ENCODE assay signal across 1 cellular context in the genomic region with DNA sequence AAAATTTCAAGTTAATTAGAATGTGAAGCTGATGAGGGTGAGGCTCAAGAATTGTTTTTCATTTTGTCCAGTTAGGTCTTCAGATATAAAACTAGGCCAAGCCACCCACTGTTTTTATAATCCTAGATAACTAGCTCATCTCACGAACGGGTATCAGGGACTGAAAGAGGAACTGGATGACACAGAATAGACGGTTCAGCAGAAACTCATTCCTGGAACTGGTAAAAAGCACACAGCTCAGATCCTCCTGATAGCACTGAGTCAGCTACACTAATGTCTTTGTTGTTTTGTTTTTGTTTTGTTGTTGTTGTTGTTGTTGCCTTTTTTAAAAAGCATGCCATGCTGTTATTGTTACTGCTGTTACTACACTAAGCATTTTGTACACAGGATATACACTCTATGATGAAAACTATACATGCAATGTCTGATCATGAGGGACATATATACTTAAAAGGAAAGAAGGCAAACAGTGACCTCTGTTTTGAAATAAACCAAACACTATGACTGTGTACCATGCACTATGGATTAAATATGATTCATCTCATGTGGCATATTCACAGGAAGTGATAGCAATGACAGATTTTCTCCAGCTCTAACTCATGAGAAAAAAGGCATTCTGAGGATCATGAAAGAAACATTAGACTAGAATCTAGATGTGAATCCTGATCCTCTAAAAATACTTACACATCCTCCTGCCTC.
TF ChIP-seq lines count a peak whose summit lies in the region.

No MANE protein-coding gene starts in this region.

TF ChIP-seq in HepG2, 621 proteins besides CTCF, POLR2A, EP300 and RAD21:
- TF ChIP-seq ZNF318 (CRISPR knock-in tag; IDR thresholded peaks at IDR 0.05), result no peak
- no peak for TF ChIP-seq HES4 (CRISPR knock-in tag; IDR thresholded peaks at IDR 0.05; ENCODE audit: borderline replicate concordance)
- no peak for TF ChIP-seq SNRNP70 (IDR thresholded peaks at IDR 0.05; ENCODE audit: low read depth, low read length)
- TF ChIP-seq ZNF629 (CRISPR knock-in tag; conservative IDR thresholded peaks at IDR 0.05), result no peak
- no peak for TF ChIP-seq ZSCAN12 (CRISPR knock-in tag; IDR thresholded peaks at IDR 0.05)
- TF ChIP-seq, protein P1, sequence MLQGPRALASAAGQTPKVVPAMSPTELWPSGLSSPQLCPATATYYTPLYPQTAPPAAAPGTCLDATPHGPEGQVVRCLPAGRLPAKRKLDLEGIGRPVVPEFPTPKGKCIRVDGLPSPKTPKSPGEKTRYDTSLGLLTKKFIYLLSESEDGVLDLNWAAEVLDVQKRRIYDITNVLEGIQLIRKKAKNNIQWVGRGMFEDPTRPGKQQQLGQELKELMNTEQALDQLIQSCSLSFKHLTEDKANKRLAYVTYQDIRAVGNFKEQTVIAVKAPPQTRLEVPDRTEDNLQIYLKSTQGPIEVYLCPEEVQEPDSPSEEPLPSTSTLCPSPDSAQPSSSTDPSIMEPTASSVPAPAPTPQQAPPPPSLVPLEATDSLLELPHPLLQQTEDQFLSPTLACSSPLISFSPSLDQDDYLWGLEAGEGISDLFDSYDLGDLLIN (CRISPR knock-in tag; IDR thresholded peaks at IDR 0.05; ENCODE audit: borderline replicate concordance), result no peak
- TF ChIP-seq ZFP82 (CRISPR knock-in tag; IDR thresholded peaks at IDR 0.05; ENCODE audit: borderline replicate concordance), result no peak
- TF ChIP-seq NFKBIZ (CRISPR knock-in tag; IDR thresholded peaks at IDR 0.05), result no peak
- TF ChIP-seq HNRNPLL (IDR thresholded peaks at IDR 0.05; ENCODE audit: low read depth, low read length, poor library complexity, severe bottlenecking), result no peak
- no peak for TF ChIP-seq CC2D1A (CRISPR knock-in tag; IDR thresholded peaks at IDR 0.05)
- no peak for TF ChIP-seq ZFP1 (CRISPR knock-in tag; IDR thresholded peaks at IDR 0.05)
- TF ChIP-seq ZZZ3 (CRISPR knock-in tag; IDR thresholded peaks at IDR 0.05; ENCODE audit: borderline replicate concordance), result no peak
